ENCODE assay signal across 1 cellular context in the genomic region with DNA sequence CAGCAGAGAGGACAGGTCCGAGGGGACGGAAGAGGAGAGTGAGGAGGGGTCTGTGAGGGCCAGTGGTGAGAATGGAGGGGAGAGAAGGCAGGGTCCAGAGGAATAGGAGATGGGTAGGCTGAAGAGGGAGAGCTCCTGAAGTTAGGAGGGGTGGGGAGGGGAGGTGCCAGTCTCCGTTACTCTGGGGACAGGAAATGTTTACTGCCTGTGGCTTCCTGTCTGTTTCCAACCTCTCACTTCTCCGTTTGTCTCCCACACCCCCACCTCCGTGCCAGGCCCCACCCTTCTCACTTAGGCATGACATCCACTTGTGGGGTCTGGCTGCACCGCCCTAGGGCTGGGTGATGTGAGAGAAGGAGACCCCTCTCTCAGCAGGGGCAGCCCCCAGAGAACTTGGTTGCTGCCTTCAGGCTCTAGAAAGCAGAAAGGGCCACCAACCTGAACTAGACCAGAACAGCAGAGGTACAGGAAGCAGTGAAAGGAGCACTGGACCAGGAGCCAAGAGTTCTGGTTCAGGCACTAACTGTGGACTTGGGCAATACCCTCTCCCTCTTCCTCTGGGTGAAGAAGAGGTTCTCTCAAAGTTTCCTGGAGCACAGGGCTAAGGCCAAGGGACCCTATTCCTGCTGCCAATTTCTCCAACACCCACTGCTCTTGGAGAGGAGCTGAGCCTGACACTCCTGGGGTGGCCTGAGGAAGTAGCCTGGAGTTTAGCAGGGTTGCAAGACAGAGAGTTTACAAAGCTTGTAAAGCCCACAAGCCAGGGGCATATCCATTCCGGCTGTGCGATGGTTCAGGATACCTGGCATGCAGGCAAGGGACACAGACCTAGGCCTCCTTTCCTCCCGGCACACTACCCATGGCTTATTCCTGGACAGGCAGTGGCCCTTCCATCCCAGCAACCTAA.
TF ChIP-seq lines count a peak whose summit lies in the region.

No MANE protein-coding gene starts in this region.

TF ChIP-seq in GM12878, 131 proteins besides CTCF, POLR2A, EP300 and RAD21 (continued from another document and continues in another):
- TF ChIP-seq, protein P1, sequence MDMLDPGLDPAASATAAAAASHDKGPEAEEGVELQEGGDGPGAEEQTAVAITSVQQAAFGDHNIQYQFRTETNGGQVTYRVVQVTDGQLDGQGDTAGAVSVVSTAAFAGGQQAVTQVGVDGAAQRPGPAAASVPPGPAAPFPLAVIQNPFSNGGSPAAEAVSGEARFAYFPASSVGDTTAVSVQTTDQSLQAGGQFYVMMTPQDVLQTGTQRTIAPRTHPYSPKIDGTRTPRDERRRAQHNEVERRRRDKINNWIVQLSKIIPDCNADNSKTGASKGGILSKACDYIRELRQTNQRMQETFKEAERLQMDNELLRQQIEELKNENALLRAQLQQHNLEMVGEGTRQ (IDR thresholded peaks at IDR 0.05; ENCODE audit: borderline replicate concordance, low read depth, low read length), result no peak
- TF ChIP-seq NKRF (conservative IDR thresholded peaks at IDR 0.05) (no peak; the same call in 1 of the 2 replicates), BHLHE40 (IDR thresholded peaks at IDR 0.05; ENCODE audit: borderline replicate concordance in 1 of 2, low read depth in 2 of 2, low read length in 1 of 2) (0 out of 4 replicates have a peak, but pooled peaks of 1 of the 2 experiments have one; percentile 18), WRNIP1 (IDR thresholded peaks at IDR 0.05; ENCODE audit: borderline replicate concordance, low read depth, low read length) (no peak), PAX5 (IDR thresholded peaks at IDR 0.05; ENCODE audit: borderline replicate concordance, low read depth, low read length) (no peak), JUND (IDR thresholded peaks at IDR 0.05; ENCODE audit: low read depth, low read length) (no peak), SMAD1 (IDR thresholded peaks at IDR 0.05; ENCODE audit: low read depth, partially characterized antibody) (no peak), STAT1 (conservative IDR thresholded peaks at IDR 0.05) (no peak), JUNB (IDR thresholded peaks at IDR 0.05) (no peak), EED (IDR thresholded peaks at IDR 0.05; ENCODE audit: low read depth) (peak; percentile 67), SUZ12 (IDR thresholded peaks at IDR 0.05; ENCODE audit: unreplicated experiment) (no peak), PKNOX1 (IDR thresholded peaks at IDR 0.05) (peak; percentile 64; the same call in 1 of the 2 replicates), CREM (IDR thresholded peaks at IDR 0.05; ENCODE audit: low read depth) (no peak), STAT3 (IDR thresholded peaks at IDR 0.05; ENCODE audit: low read depth, low read length) (no peak), MTA2 (IDR thresholded peaks at IDR 0.05; ENCODE audit: low read depth) (peak; percentile 39; the same call in 1 of the 2 replicates), MEF2B (IDR thresholded peaks at IDR 0.05; ENCODE audit: partially characterized antibody, poor library complexity, severe bottlenecking) (peak; percentile 20), SPI1 (IDR thresholded peaks at IDR 0.05; ENCODE audit: borderline replicate concordance, insufficient read depth, low read depth, low read length) (peak; percentile 61; the same call in 1 of the 2 replicates), BACH1 (IDR thresholded peaks at IDR 0.05; ENCODE audit: borderline replicate concordance) (no peak), LARP7 (IDR thresholded peaks at IDR 0.05) (no peak), NR2C1 (IDR thresholded peaks at IDR 0.05) (no peak), SUPT20H (IDR thresholded peaks at IDR 0.05; ENCODE audit: borderline replicate concordance, control insufficient read depth, low read depth, low read length) (no peak), SIN3A (IDR thresholded peaks at IDR 0.05; ENCODE audit: low read depth, low read length) (no peak), RAD51 (IDR thresholded peaks at IDR 0.05) (no peak), CHD2 (IDR thresholded peaks at IDR 0.05; ENCODE audit: borderline replicate concordance, low read depth, low read length) (no peak), EGR1 (IDR thresholded peaks at IDR 0.05; ENCODE audit: borderline replicate concordance in 1 of 2, low read depth in 2 of 2, low read length in 2 of 2) (no peak), ZNF274 (IDR thresholded peaks at IDR 0.05; ENCODE audit: insufficient read depth, insufficient read length) (no peak), MTA3 (IDR thresholded peaks at IDR 0.05; ENCODE audit: borderline replicate concordance, low read length) (no peak), MEF2A (IDR thresholded peaks at IDR 0.05; ENCODE audit: insufficient read depth, low read depth, low read length) (no peak), SMARCA5 (IDR thresholded peaks at IDR 0.05) (no peak), CEBPB (IDR thresholded peaks at IDR 0.05; ENCODE audit: borderline replicate concordance in 1 of 2, low read depth in 2 of 2, low read length in 2 of 2) (no peak), ZNF687 (IDR thresholded peaks at IDR 0.05) (no peak), IRF4 (IDR thresholded peaks at IDR 0.05; ENCODE audit: low read depth, low read length) (no peak), CUX1 (IDR thresholded peaks at IDR 0.05; ENCODE audit: insufficient replicate concordance, low read depth, low read length) (no peak)
- TF ChIP-seq, protein P2, sequence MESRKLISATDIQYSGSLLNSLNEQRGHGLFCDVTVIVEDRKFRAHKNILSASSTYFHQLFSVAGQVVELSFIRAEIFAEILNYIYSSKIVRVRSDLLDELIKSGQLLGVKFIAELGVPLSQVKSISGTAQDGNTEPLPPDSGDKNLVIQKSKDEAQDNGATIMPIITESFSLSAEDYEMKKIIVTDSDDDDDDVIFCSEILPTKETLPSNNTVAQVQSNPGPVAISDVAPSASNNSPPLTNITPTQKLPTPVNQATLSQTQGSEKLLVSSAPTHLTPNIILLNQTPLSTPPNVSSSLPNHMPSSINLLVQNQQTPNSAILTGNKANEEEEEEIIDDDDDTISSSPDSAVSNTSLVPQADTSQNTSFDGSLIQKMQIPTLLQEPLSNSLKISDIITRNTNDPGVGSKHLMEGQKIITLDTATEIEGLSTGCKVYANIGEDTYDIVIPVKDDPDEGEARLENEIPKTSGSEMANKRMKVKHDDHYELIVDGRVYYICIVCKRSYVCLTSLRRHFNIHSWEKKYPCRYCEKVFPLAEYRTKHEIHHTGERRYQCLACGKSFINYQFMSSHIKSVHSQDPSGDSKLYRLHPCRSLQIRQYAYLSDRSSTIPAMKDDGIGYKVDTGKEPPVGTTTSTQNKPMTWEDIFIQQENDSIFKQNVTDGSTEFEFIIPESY (IDR thresholded peaks at IDR 0.05), result no peak
- TF ChIP-seq, protein P3, sequence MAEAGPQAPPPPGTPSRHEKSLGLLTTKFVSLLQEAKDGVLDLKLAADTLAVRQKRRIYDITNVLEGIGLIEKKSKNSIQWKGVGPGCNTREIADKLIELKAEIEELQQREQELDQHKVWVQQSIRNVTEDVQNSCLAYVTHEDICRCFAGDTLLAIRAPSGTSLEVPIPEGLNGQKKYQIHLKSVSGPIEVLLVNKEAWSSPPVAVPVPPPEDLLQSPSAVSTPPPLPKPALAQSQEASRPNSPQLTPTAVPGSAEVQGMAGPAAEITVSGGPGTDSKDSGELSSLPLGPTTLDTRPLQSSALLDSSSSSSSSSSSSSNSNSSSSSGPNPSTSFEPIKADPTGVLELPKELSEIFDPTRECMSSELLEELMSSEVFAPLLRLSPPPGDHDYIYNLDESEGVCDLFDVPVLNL (IDR thresholded peaks at IDR 0.05; ENCODE audit: low read depth, low read length), result no peak
- TF ChIP-seq, protein P4, sequence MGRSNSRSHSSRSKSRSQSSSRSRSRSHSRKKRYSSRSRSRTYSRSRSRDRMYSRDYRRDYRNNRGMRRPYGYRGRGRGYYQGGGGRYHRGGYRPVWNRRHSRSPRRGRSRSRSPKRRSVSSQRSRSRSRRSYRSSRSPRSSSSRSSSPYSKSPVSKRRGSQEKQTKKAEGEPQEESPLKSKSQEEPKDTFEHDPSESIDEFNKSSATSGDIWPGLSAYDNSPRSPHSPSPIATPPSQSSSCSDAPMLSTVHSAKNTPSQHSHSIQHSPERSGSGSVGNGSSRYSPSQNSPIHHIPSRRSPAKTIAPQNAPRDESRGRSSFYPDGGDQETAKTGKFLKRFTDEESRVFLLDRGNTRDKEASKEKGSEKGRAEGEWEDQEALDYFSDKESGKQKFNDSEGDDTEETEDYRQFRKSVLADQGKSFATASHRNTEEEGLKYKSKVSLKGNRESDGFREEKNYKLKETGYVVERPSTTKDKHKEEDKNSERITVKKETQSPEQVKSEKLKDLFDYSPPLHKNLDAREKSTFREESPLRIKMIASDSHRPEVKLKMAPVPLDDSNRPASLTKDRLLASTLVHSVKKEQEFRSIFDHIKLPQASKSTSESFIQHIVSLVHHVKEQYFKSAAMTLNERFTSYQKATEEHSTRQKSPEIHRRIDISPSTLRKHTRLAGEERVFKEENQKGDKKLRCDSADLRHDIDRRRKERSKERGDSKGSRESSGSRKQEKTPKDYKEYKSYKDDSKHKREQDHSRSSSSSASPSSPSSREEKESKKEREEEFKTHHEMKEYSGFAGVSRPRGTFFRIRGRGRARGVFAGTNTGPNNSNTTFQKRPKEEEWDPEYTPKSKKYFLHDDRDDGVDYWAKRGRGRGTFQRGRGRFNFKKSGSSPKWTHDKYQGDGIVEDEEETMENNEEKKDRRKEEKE (IDR thresholded peaks at IDR 0.05), result no peak
